Comparison of ENCODE assay signal across 8 cellular contexts in genomic region chr6:43308101-43308989, GRCh38. TPM values are rescaled to one million over a fixed set of nuclear protein-coding genes. Genes with fewer than 3 reads are reported as not detected.
DNase-seq lines count a peak whose midpoint lies in the region; ATAC-seq and TF ChIP-seq lines count a peak whose summit lies in the region.

A gene with protein sequence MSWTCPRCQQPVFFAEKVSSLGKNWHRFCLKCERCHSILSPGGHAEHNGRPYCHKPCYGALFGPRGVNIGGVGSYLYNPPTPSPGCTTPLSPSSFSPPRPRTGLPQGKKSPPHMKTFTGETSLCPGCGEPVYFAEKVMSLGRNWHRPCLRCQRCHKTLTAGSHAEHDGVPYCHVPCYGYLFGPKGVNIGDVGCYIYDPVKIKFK (minus strand): TSS chr6:43308826. CDS start chr6:43308792, 34 bp downstream.

- no peak within 1 kb of the TSS for H3K9ac ChIP-seq in SK-N-MC (ENCODE audit: insufficient read length)

- H3K36me3 ChIP-seq in SK-N-MC (ENCODE audit: insufficient read depth, low read length) = no peaks in the 10 kb centered on the region

- peak within 1 kb of the TSS; percentile 61 for H3K4me3 Mint-ChIP-seq in MCF 10A (ENCODE audit: unreplicated experiment)

- H3K36me3 Mint-ChIP-seq in MCF 10A (ENCODE audit: insufficient read depth, unreplicated experiment) = no peaks in the 10 kb centered on the region

- BruUV-seq in MCF 10A (replicated peaks; lab: Mats Ljungman, UMichigan) = no TSS peak

- H3K4me1 Mint-ChIP-seq in MCF 10A (ENCODE audit: insufficient read depth, unreplicated experiment) = no peaks in the 10 kb centered on the region

- TF ChIP-seq CTCF in GM10248 (IDR thresholded peaks at IDR 0.05; ENCODE audit: control extremely low read depth, extremely low read depth, low read depth, missing control alignments) (peak; percentile 27), MCF 10A (IDR thresholded peaks at IDR 0.05; ENCODE audit: unreplicated experiment) (peak; percentile 34)

- POLR2A ChIA-PET in GM10248 (lab: Yijun Ruan, JAX) (no interaction called here), MCF 10A (lab: Yijun Ruan, JAX) (no interaction called here)

- ATAC-seq in HG03103 (IDR thresholded peaks at IDR 0.05; ENCODE audit: low read depth, unreplicated experiment) = peak; percentile 46
- ATAC-seq in GM19324 (IDR thresholded peaks at IDR 0.05; ENCODE audit: low FRiP score, unreplicated experiment) = no peak

- H3K9me3 ChIP-seq in SK-N-MC (ENCODE audit: low read depth, low read length) = no peaks in the 10 kb centered on the region

- H3K27ac Mint-ChIP-seq in MCF 10A (ENCODE audit: low read depth, unreplicated experiment) = no peak within 1 kb of the TSS

- H3K9me3 Mint-ChIP-seq in MCF 10A (ENCODE audit: unreplicated experiment) = no peaks in the 10 kb centered on the region

- peak within 1 kb of the TSS; percentile 36; the same call in 1 of the 2 replicates for H3K4me3 ChIP-seq in SK-N-MC

- no peaks in the 10 kb centered on the region for H3K27me3 Mint-ChIP-seq in MCF 10A (ENCODE audit: insufficient read depth, unreplicated experiment)

- intact Hi-C loops in MCF 10A (cut with micrococcal nuclease) = no loop called here

- peak; percentile 57 for DNase-seq in GM10248 (ENCODE audit: extremely low spot score)
- no peak for DNase-seq in SK-N-MC (ENCODE audit: low read depth, low spot score)
- peak; percentile 56 for DNase-seq in MCF 10A (ENCODE audit: unreplicated experiment)
- DNase-seq in inferior parietal cortex (ENCODE audit: extremely low spot score) = peak; percentile 38
- peak; percentile 38 to 39 for DNase-seq in stimulated activated CD4-positive, alpha-beta T cell treated with anti-CD3 and anti-CD28 coated beads, Interleukin-2, amount 100 ng/mL, for 48 hours
- no peak for DNase-seq in NK-92 treated with Interleukin-12 subunit alpha and Interleukin-12 subunit beta, amount 100 ng/mL, for 24 hours (lab: John Stamatoyannopoulos, UW)

- CTCF ChIA-PET in GM10248 (lab: Yijun Ruan, JAX) (interaction anchor here (0.8 to 4.0 kb wide), 19 partner anchors 10 to 199 kb away, joined by 3 to 33 read pairs (median 4); partner anchors contain the start of genes SLC22A7 and ZNF318), MCF 10A (lab: Yijun Ruan, JAX) (interaction anchor here (0.6 to 1.3 kb wide), 4 partner anchors 26 to 91 kb away, joined by 3 to 5 read pairs (median 4); no protein-coding TSS in a partner anchor)

- no peak within 1 kb of the TSS for H3K27ac ChIP-seq in SK-N-MC

RNA-seq across cellular contexts. Expression of the gene that starts here (rescaled TPM):
- not detected in 2 replicates for total RNA-seq in MCF 10A (2022)

Comparison
In these comparisons a context has a peak if more than half of its experiments do, and no peak if none do; other contexts are left out.
1. Peak in DNase-seq in MCF 10A; RNA of the gene not detected or under 1 TPM.
2. DNase-seq: peak in GM10248 (single experiment), inferior parietal cortex (single experiment) and stimulated activated CD4-positive, alpha-beta T cell treated with anti-CD3 and anti-CD28 coated beads, Interleukin-2, amount 100 ng/mL, for 48 hours (2 of 2); none in SK-N-MC (single experiment) and NK-92 treated with Interleukin-12 subunit alpha and Interleukin-12 subunit beta, amount 100 ng/mL, for 24 hours (single experiment).